In the genomic region with DNA sequence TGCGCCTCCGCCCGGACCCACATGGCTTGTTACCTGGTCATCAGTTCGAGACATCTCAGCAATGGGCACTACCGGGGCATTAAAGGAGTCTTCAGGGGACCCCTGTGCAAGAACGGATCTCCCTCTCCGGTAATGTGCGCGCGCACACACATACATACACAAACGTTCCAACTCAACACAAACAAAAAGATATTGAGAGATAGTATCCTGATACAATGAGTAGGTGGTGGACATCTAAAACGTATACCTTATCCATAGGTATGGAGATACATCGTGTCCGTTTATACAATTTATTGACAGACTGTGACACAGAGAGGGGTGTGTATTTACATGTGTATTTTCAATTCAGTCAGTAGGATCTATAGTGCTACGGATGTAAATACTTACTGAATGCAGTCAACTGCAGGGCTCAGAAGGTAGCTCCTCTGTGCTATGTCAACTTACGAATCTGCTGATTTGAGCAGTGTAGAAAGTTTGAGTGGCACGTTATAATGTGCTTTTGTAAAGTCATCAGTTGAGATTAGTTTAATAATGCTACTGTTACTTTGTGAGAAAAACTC, we compare ENCODE assay signal across 1 cellular context.
TF ChIP-seq lines count a peak whose summit lies in the region.

No MANE protein-coding gene starts in this region.

TF ChIP-seq in HEK293, 187 proteins besides CTCF, POLR2A, EP300 and RAD21 (continued from another document):
- TF ChIP-seq TSHZ1 (tag by site-specific recombination; IDR thresholded peaks at IDR 0.05; ENCODE audit: borderline replicate concordance) (no peak), ZNF157 (tag by site-specific recombination; IDR thresholded peaks at IDR 0.05) (no peak), ZSCAN5A (tag by site-specific recombination; IDR thresholded peaks at IDR 0.05) (no peak)
